In genomic region chr14:90814806-90815566, GRCh38 we compare ENCODE assay signal across 8 cellular contexts. TPM values are rescaled to one million over a fixed set of nuclear protein-coding genes. Genes with fewer than 3 reads are reported as not detected.
A peak's percentile ranks its signal among the peaks of the same experiment; 100 is the strongest.
DNase-seq lines count a peak whose midpoint lies in the region; ATAC-seq and TF ChIP-seq lines count a peak whose summit lies in the region.

No MANE protein-coding gene starts in this region.

- no peak for TF ChIP-seq POLR2A in heart left ventricle (IDR thresholded peaks at IDR 0.05)
- TF ChIP-seq POLR2A in vagina (IDR thresholded peaks at IDR 0.05) = no peak

- DNase-seq in heart left ventricle (peak in 1 of 5 donors; percentile 41), left cardiac atrium (no peak), T47D (ENCODE audit: low read depth in 1 of 2, low spot score in 1 of 2) (peak; percentile 33 to 72), vagina (ENCODE audit: extremely low spot score in 2 of 2) (no peak), HUDEP-2 (lab: John Stamatoyannopoulos, UW; ENCODE audit: unreplicated experiment in 76 of 76) (no peak), ecto neural progenitor cell (ENCODE audit: low spot score) (no peak)

- H3K4me1 ChIP-seq in heart left ventricle (peaks cover 2 to 44% (median 18%) of the 10 kb centered on the region in 12 donors), mesodermal cell (ENCODE audit: control insufficient read depth, insufficient read depth, low read length, poor library complexity, severe bottlenecking) (peaks cover 2% of the 10 kb centered on the region), vagina (peaks cover 20% of the 10 kb centered on the region)

- intact Hi-C loops in heart left ventricle (cut with DNase I) (loop anchor here in 6 of 10 donors (5.0 to 10.0 kb wide), 3 partner anchors 50 to 93 kb away; no protein-coding TSS in a partner anchor), left cardiac atrium (cut with DNase I) (loop anchor here in 1 of 2 donors (5.0 kb wide), 1 partner anchor 53 kb away; no protein-coding TSS in a partner anchor), vagina (cut with DNase I) (no loop called here)

- H3K27me3 ChIP-seq in heart left ventricle = no peaks in the 10 kb centered on the region
- no peaks in the 10 kb centered on the region for H3K27me3 ChIP-seq in vagina

- 49 to 60% (median 55%) methylated on average over 12 of the region's 12 CpGs for WGBS in heart left ventricle, 4 donors
- WGBS in mesodermal cell (ENCODE audit: insufficient coverage in 2 of 2), 2 experiments = 87 to 88% methylated on average over 9 to 10 of the region's 12 CpGs

- ATAC-seq in heart left ventricle (peak in 1 of 4 donors; percentile 6), left cardiac atrium (no peak), GM19023 (IDR thresholded peaks at IDR 0.05; ENCODE audit: unreplicated experiment) (no peak)

- H3K27ac ChIP-seq in heart left ventricle = peak overlapping the region in 4 of 12 donors; percentile 50 to 68 (median 60)
- H3K27ac ChIP-seq in mesodermal cell (ENCODE audit: low read depth, low read length, severe bottlenecking) = no peak overlapping the region
- no peak overlapping the region for H3K27ac ChIP-seq in vagina

- H3K36me3 ChIP-seq in heart left ventricle = no peaks in the 10 kb centered on the region
- no peaks in the 10 kb centered on the region for H3K36me3 ChIP-seq in mesodermal cell (ENCODE audit: control insufficient read depth, insufficient read depth, low read length)
- H3K36me3 ChIP-seq in vagina = no peaks in the 10 kb centered on the region

- H3K9me3 ChIP-seq in heart left ventricle (no peaks in the 10 kb centered on the region), mesodermal cell (ENCODE audit: control insufficient read depth, low read length) (no peaks in the 10 kb centered on the region), vagina (no peaks in the 10 kb centered on the region)

- peak overlapping the region; percentile 56 to 97 (median 79) for H3K4me3 ChIP-seq in heart left ventricle
- H3K4me3 ChIP-seq in mesodermal cell (ENCODE audit: extremely low read depth, insufficient read depth, low read length, poor library complexity, severe bottlenecking) = peak overlapping the region; percentile 66
- peak overlapping the region; percentile 66 to 78 for H3K4me3 ChIP-seq in vagina

- no peak for TF ChIP-seq CTCF in heart left ventricle (IDR thresholded peaks at IDR 0.05)
- no peak for TF ChIP-seq CTCF in vagina (IDR thresholded peaks at IDR 0.05)

- in situ Hi-C loops in T47D (cut with HindIII; ENCODE audit: low pct_unique_long_range_greater_than_20kb, low sequenced_read_pairs) = no loop called here

RNA-seq across cellular contexts. Expression of gene TTC7B, which starts 1.2 kb away (rescaled TPM):
- 10 to 100 TPM; 54.5 to 76.1 (median 67.9) TPM for total RNA-seq in heart left ventricle
- polyA plus RNA-seq in heart left ventricle = 10 to 100 TPM; 20.3 to 38.6 TPM
- 10 to 100 TPM; 61.9 to 76.5 TPM for total RNA-seq in left cardiac atrium
- 71.0 TPM for polyA plus RNA-seq in mesodermal cell (2013, experiment 1 of 2)
- polyA plus RNA-seq in mesodermal cell (2013, experiment 2 of 2) = 57.2 TPM
- total RNA-seq in vagina = 56.0 TPM

Comparison
In these comparisons a context has a peak if more than half of its experiments do, and no peak if none do; other contexts are left out.
1. DNase-seq: peak in T47D (2 of 2); none in left cardiac atrium (single experiment), vagina (0 of 2), HUDEP-2 (0 of 76) and ecto neural progenitor cell (single experiment).
2. Peak in every context shown above with its lines, with median percentiles within 50 percentile points of each other: H3K4me3 ChIP-seq.